14 cellular contexts compared by ENCODE assay signal in genomic region chr4:23305026-23305425, GRCh38.
DNase-seq lines count a peak whose midpoint lies in the region; ATAC-seq and TF ChIP-seq lines count a peak whose summit lies in the region.
"Had no signal": no experiment of that assay in that cellular context is flagged by ENCODE, and none has a peak within 500 bp of the region (broad histone marks: within the 10 kb centered on the region; RNA-seq: fewer than 3 reads in every experiment).

No MANE protein-coding gene starts in this region.

- H3K27me3 ChIP-seq in osteoblast (ENCODE audit: insufficient read depth, low read length): no peaks in the 10 kb centered on the region

- ATAC-seq in GM19395 (IDR thresholded peaks at IDR 0.05; ENCODE audit: unreplicated experiment): peak; percentile 59
- ATAC-seq: left lobe of liver; stimulated activated effector memory CD8-positive, alpha-beta T cell treated with anti-CD3 and anti-CD28 coated beads, Interleukin-12 subunit alpha, Interleukin-12 subunit beta, amount 100 ng/mL, for 72 hours had no signal

- intact Hi-C loops in posterior vena cava (cut with DNase I): no loop called here

- H3K4me1 ChIP-seq in osteoblast (ENCODE audit: insufficient read depth, low read length): no peaks in the 10 kb centered on the region

- no peak overlapping the region for H3K27ac ChIP-seq in osteoblast (ENCODE audit: low read depth, low read length)

- H3K4me2 ChIP-seq in osteoblast (ENCODE audit: insufficient read depth, low read length): peak overlapping the region; percentile 63

- no peak for TF ChIP-seq CTCF in osteoblast (IDR thresholded peaks at IDR 0.05; ENCODE audit: extremely low read depth, low read depth, low read length)

- DNase-seq in LHCN-M2 (ENCODE audit: low read depth): peak; percentile 61
- DNase-seq in amniotic epithelial cell (ENCODE audit: low read depth): peak; percentile 12
- no peak for DNase-seq in osteoblast (ENCODE audit: insufficient read length, low spot score, missing footprints)
- DNase-seq in NCI-H1930 (lab: John Stamatoyannopoulos, UW): no peak
- DNase-seq in posterior vena cava (ENCODE audit: low spot score): no peak
- no peak for DNase-seq in stimulated activated CD8-positive, alpha-beta memory T cell treated with anti-CD3 and anti-CD28 coated beads, Interleukin-4, amount 100 ng/mL, for 48 hours
- DNase-seq: activated CD4-positive, alpha-beta T cell treated with anti-CD3 and anti-CD28 coated beads, Interleukin-2, amount 50 U/mL, for 1 hour; activated naive CD4-positive, alpha-beta T cell treated with Interleukin-2 at 50 U/mL for 16 hours; DMS79; MV-4-11; NCI-H524 had no signal

- no peak overlapping the region for H3K4me3 ChIP-seq in osteoblast (ENCODE audit: insufficient read depth, low read length)

- H3K9me3 ChIP-seq in osteoblast (ENCODE audit: low read depth, low read length): no peaks in the 10 kb centered on the region

- no peaks in the 10 kb centered on the region for H4K20me1 ChIP-seq in osteoblast (ENCODE audit: insufficient read depth, low read length)

- no peaks in the 10 kb centered on the region for H3K36me3 ChIP-seq in osteoblast (ENCODE audit: insufficient read depth, low read length)

- H2AFZ ChIP-seq in osteoblast (ENCODE audit: low read length): no peak overlapping the region

- no peaks in the 10 kb centered on the region for H3K79me2 ChIP-seq in osteoblast (ENCODE audit: insufficient read depth, low read length)

Comparison
In these comparisons a context has a peak if more than half of its experiments do, and no peak if none do; other contexts are left out.
1. DNase-seq: peak in LHCN-M2 (single experiment) and amniotic epithelial cell (single experiment); none in osteoblast (single experiment), NCI-H1930 (0 of 2), posterior vena cava (single experiment) and stimulated activated CD8-positive, alpha-beta memory T cell treated with anti-CD3 and anti-CD28 coated beads, Interleukin-4, amount 100 ng/mL, for 48 hours (single experiment).